ENCODE assay signal across 16 cellular contexts in the genomic region with DNA sequence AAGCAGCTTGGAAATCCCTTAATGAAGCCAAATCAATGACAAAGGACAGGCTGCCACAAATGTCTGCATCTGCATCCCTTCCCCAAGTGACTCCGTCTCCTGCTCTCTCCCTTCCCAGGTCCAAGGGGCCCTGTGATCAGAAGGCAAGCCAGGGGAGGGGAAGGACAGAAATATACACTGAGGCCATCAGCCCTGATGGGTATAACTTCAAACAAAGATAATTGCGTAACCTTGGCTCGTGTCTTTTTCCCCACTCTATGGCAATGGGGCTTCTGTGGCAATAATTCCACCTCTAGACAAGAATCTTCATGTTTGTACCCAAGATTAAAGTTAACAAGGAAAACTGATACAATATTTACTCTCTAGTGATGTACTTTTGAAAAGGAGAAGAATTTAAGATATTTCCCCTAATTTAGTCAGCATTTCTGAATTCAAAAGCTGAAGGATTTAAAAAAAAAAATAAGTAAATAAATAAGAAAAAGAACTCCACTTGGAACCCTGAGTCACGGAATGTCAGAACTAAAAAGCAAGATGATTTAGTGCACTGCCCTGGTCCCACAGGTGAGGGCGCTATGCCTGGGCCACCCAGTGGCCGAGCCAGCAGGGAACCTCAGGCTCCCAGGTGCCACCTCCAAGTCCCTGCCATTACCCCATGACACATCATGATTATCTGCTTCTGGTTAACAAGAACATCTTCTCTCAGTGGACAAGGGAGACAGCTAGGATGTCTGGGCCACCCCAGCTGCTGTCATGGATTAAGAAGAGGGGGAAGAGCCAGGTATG.
DNase-seq lines count a peak whose midpoint lies in the region; ATAC-seq and TF ChIP-seq lines count a peak whose summit lies in the region.
"Had no signal": no experiment of that assay in that cellular context is flagged by ENCODE, and none has a peak within 500 bp of the region (broad histone marks: within the 10 kb centered on the region; RNA-seq: fewer than 3 reads in every experiment).

No MANE protein-coding gene starts in this region.

- no peak overlapping the region for H3K4me3 ChIP-seq in PC-3 (ENCODE audit: low read length)
- no peak overlapping the region for H3K4me3 ChIP-seq in foreskin fibroblast (ENCODE audit: low read depth in 1 of 2, low read length in 2 of 2)
- H3K4me3 ChIP-seq in aorta (ENCODE audit: low read length in 2 of 2): no peak overlapping the region
- H3K4me3 ChIP-seq: right atrium auricular region, uterus had no signal

- no peaks in the 10 kb centered on the region for H3F3A ChIP-seq in PC-3 (ENCODE audit: low read length, unreplicated experiment)

- H3K27me3 ChIP-seq in PC-3 (ENCODE audit: low read length) (no peaks in the 10 kb centered on the region), aorta (ENCODE audit: control insufficient read depth in 1 of 2, insufficient read depth in 2 of 2, low read length in 1 of 2) (no peaks in the 10 kb centered on the region)
- H3K27me3 ChIP-seq: right atrium auricular region, uterus had no signal

- no peak for DNase-seq in PC-3
- DNase-seq in foreskin fibroblast: no peak
- no peak for DNase-seq in aorta
- no peak for DNase-seq in AG20443 (ENCODE audit: low spot score)
- no peak for DNase-seq in iPS-NIHi11 (ENCODE audit: low spot score)
- DNase-seq in posterior cingulate gyrus: no peak
- DNase-seq: CD8-positive, alpha-beta memory T cell; effector memory CD8-positive, alpha-beta T cell; left colon; NCI-H1417 treated with DMSO at 0.1 percent for 48 hours; Right ventricle myocardium superior; T-helper 17 cell; uterus had no signal

- no peaks in the 10 kb centered on the region for H3K9me2 ChIP-seq in PC-3 (replicated peaks; ENCODE audit: low read length)

- CTCF ChIA-PET in PC-3 (lab: Charles Lee): no interaction called here

- H3K27ac ChIP-seq in 22Rv1: no peak overlapping the region
- no peak overlapping the region for H3K27ac ChIP-seq in PC-3 (ENCODE audit: low read length)
- no peak overlapping the region for H3K27ac ChIP-seq in aorta (ENCODE audit: low read depth in 1 of 2, low read length in 2 of 2)
- H3K27ac ChIP-seq: right atrium auricular region, uterus had no signal

- H3K4me1 ChIP-seq in PC-3 (ENCODE audit: insufficient read depth, low read length) (no peaks in the 10 kb centered on the region), aorta (ENCODE audit: control insufficient read depth in 1 of 2, insufficient read depth in 2 of 2, low read length in 2 of 2) (peaks cover 0 to 3% of the 10 kb centered on the region in 2 donors)
- H3K4me1 ChIP-seq: right atrium auricular region, uterus had no signal

- BruUV-seq in PC-3 (replicated peaks; lab: Mats Ljungman, UMichigan): no TSS peak

- H3K36me3 ChIP-seq in PC-3 (ENCODE audit: low read depth, low read length): peaks cover 14% of the 10 kb centered on the region
- H3K36me3 ChIP-seq in aorta (ENCODE audit: control insufficient read depth in 1 of 2, insufficient read depth in 2 of 2, low read length in 1 of 2): peaks cover 0 to 5% of the 10 kb centered on the region in 2 donors
- H3K36me3 ChIP-seq: right atrium auricular region, uterus had no signal

- H3K9me3 ChIP-seq in PC-3 (ENCODE audit: low read length): no peaks in the 10 kb centered on the region
- no peaks in the 10 kb centered on the region for H3K9me3 ChIP-seq in aorta (ENCODE audit: control insufficient read depth, low read length)
- H3K9me3 ChIP-seq: right atrium auricular region, uterus had no signal

- no peak overlapping the region for H3K4me2 ChIP-seq in PC-3 (ENCODE audit: low read length)

- intact Hi-C loops in PC-3 (cut with micrococcal nuclease): no loop called here
- intact Hi-C loops in aorta (cut with DNase I): no loop called here
- intact Hi-C loops in posterior cingulate gyrus (cut with DNase I): no loop called here

- no peak overlapping the region for H3K9ac ChIP-seq in PC-3 (ENCODE audit: low read length)

- no peaks in the 10 kb centered on the region for H4K20me1 ChIP-seq in PC-3 (ENCODE audit: low read length)

- TF ChIP-seq CTCF in 22Rv1 (IDR thresholded peaks at IDR 0.05): peak; percentile 37
- peak; percentile 14; the same call in 1 of the 2 replicates for TF ChIP-seq CTCF in GM12874 (IDR thresholded peaks at IDR 0.05; ENCODE audit: insufficient read depth, low read depth, low read length)
- peak; percentile 50 for TF ChIP-seq CTCF in PC-3 (conservative IDR thresholded peaks at IDR 0.05; ENCODE audit: low read depth, low read length)
- TF ChIP-seq CTCF in foreskin fibroblast (IDR thresholded peaks at IDR 0.05; ENCODE audit: low read depth, low read length): peak; percentile 8

- no peaks in the 10 kb centered on the region for H3K79me2 ChIP-seq in PC-3 (ENCODE audit: low read length)

- POLR2A ChIA-PET in PC-3 (lab: Charles Lee; ENCODE audit: unreplicated experiment): interaction anchor here (0.6 kb wide), 1 partner anchor 10 kb away, joined by 5 read pairs; no protein-coding TSS in a partner anchor

- no peak for ATAC-seq in PC-3
- ATAC-seq in aorta (ENCODE audit: low FRiP score): no peak
- ATAC-seq: effector memory CD8-positive, alpha-beta T cell; left colon; T-helper 17 cell had no signal

- 89 to 94% methylated on average over 6 of the region's 6 CpGs for whole genome bisulfite sequencing in aorta, 2 donors

- no peak overlapping the region for H2AFZ ChIP-seq in PC-3 (ENCODE audit: low read length)
